26 cellular contexts compared by ENCODE assay signal in genomic region chr3:184059424-184059823, GRCh38. TPM values are rescaled to one million over a fixed set of nuclear protein-coding genes. Genes with fewer than 3 reads are reported as not detected.
"Had no signal": no experiment of that assay in that cellular context is flagged by ENCODE, and none has a peak within 500 bp of the region (broad histone marks: within the 10 kb centered on the region; RNA-seq: fewer than 3 reads in every experiment).

No MANE protein-coding gene starts in this region.

- ATAC-seq: activated T-cell treated with anti-CD3 and anti-CD28 coated beads, Interleukin-2, amount 50 U/mL, for 72 hours; body of pancreas; PC-3; T-helper 17 cell had no signal

- H3K27ac Mint-ChIP-seq: activated B cell treated with CpG ODN at 0.5 μM for 24 hours; activated CD4-positive, alpha-beta memory T cell treated with anti-CD3 and anti-CD28 coated beads, Interleukin-2, amount 10 ng/mL, durations not matched to agents 7 days and 5 days; activated T-cell treated with anti-CD3 and anti-CD28 coated beads, Interleukin-2, amount 50 U/mL, for 72 hours; activated T-helper 2 cell treated with anti-CD3 and anti-CD28 coated beads, Interferon-gamma antibody, Interleukin-2, Interleukin-4, amounts not matched to agents 10 μg/mL and 5 μg/mL and 100 μg/mL, durations not matched to agents 14 hours and 24 hours and 36 hours; T-helper 17 cell had no signal

- H3K4me1 ChIP-seq: ascending aorta, body of pancreas had no signal

- H3K4me3 Mint-ChIP-seq: activated B cell treated with CpG ODN at 0.5 μM for 24 hours; activated CD4-positive, alpha-beta memory T cell treated with anti-CD3 and anti-CD28 coated beads, Interleukin-2, amount 10 ng/mL, durations not matched to agents 7 days and 5 days; activated T-cell treated with anti-CD3 and anti-CD28 coated beads, Interleukin-2, amount 50 U/mL, for 72 hours; T-helper 17 cell had no signal

- H3K4me3 ChIP-seq: ascending aorta, body of pancreas had no signal

- H3K27ac ChIP-seq: ascending aorta, body of pancreas had no signal

- H3K4me1 Mint-ChIP-seq: activated B cell treated with CpG ODN at 0.5 μM for 24 hours; activated CD4-positive, alpha-beta memory T cell treated with anti-CD3 and anti-CD28 coated beads, Interleukin-2, amount 10 ng/mL, durations not matched to agents 7 days and 5 days; T-helper 17 cell had no signal

- H3K9me3 ChIP-seq: ascending aorta, body of pancreas had no signal

- H3K36me3 ChIP-seq: ascending aorta had no signal

- H3K9me3 Mint-ChIP-seq: activated B cell treated with CpG ODN at 0.5 μM for 24 hours; activated CD4-positive, alpha-beta memory T cell treated with anti-CD3 and anti-CD28 coated beads, Interleukin-2, amount 10 ng/mL, durations not matched to agents 7 days and 5 days; activated T-cell treated with anti-CD3 and anti-CD28 coated beads, Interleukin-2, amount 50 U/mL, for 72 hours; activated T-helper 2 cell treated with anti-CD3 and anti-CD28 coated beads, Interferon-gamma antibody, Interleukin-2, Interleukin-4, amounts not matched to agents 10 μg/mL and 5 μg/mL and 100 μg/mL, durations not matched to agents 14 hours and 24 hours and 36 hours had no signal

- DNase-seq: activated B cell treated with CpG ODN at 0.5 μM for 24 hours; activated CD4-positive, alpha-beta memory T cell treated with anti-CD3 and anti-CD28 coated beads, Interleukin-2, amount 10 ng/mL, durations not matched to agents 7 days and 5 days; activated CD4-positive, alpha-beta T cell treated with anti-CD3 and anti-CD28 coated beads, Interleukin-2, amount 50 U/mL, for 1 hour; activated gamma-delta T cell treated with Interleukin-2 at 50 U/mL for 16 hours; activated naive CD4-positive, alpha-beta T cell treated with anti-CD3 and anti-CD28 coated beads, Interleukin-2, amount 50 U/mL, for 16 hours; activated T-cell treated with anti-CD3 and anti-CD28 coated beads, Interleukin-2, amount 50 U/mL, for 72 hours; body of pancreas; central memory CD4-positive, alpha-beta T cell; cortex of kidney; Kasumi-1; NCI-H1105 treated with DMSO at 0.1 percent for 48 hours; NCI-H1436 treated with DMSO at 0.1 percent for 48 hours; NCI-H1930; NCI-H2171; NCI-H2227 treated with DMSO at 0.1 percent for 48 hours; NCI-H526; NCI-H82; PC-3; SIG-M5; T-helper 17 cell; T-helper 9 cell had no signal

- H3K27me3 ChIP-seq: ascending aorta, body of pancreas had no signal

RNA-seq across cellular contexts. Expression of gene HTR3C, which starts 6.6 kb away (rescaled TPM):
- total RNA-seq: activated B cell treated with CpG ODN at 0.5 μM for 24 hours; activated CD4-positive, alpha-beta memory T cell treated with anti-CD3 and anti-CD28 coated beads, Interleukin-2, amount 10 ng/mL, durations not matched to agents 7 days and 5 days; activated CD8-positive, alpha-beta memory T cell treated with anti-CD3 and anti-CD28 coated beads for 36 hours; activated T-cell treated with anti-CD3 and anti-CD28 coated beads, Interleukin-2, amount 50 U/mL, for 72 hours; activated T-helper 2 cell treated with anti-CD3 and anti-CD28 coated beads, Interferon-gamma antibody, Interleukin-2, Interleukin-4, amounts not matched to agents 10 μg/mL and 5 μg/mL and 100 μg/mL, durations not matched to agents 14 hours and 24 hours and 36 hours; ascending aorta; body of pancreas; bronchial epithelial cell; NCI-H460; PC-3; T-helper 17 cell had no signal

RNA-seq across cellular contexts. Expression of gene HTR3D, which starts 27.9 kb away (rescaled TPM):
- total RNA-seq: activated B cell treated with CpG ODN at 0.5 μM for 24 hours; activated CD4-positive, alpha-beta memory T cell treated with anti-CD3 and anti-CD28 coated beads, Interleukin-2, amount 10 ng/mL, durations not matched to agents 7 days and 5 days; activated CD8-positive, alpha-beta memory T cell treated with anti-CD3 and anti-CD28 coated beads for 36 hours; activated T-cell treated with anti-CD3 and anti-CD28 coated beads, Interleukin-2, amount 50 U/mL, for 72 hours; activated T-helper 2 cell treated with anti-CD3 and anti-CD28 coated beads, Interferon-gamma antibody, Interleukin-2, Interleukin-4, amounts not matched to agents 10 μg/mL and 5 μg/mL and 100 μg/mL, durations not matched to agents 14 hours and 24 hours and 36 hours; ascending aorta; body of pancreas; bronchial epithelial cell; NCI-H460; PC-3; T-helper 17 cell had no signal

RNA-seq across cellular contexts. Expression of gene HTR3E, which starts 37.4 kb away (rescaled TPM):
- total RNA-seq: activated B cell treated with CpG ODN at 0.5 μM for 24 hours; activated CD4-positive, alpha-beta memory T cell treated with anti-CD3 and anti-CD28 coated beads, Interleukin-2, amount 10 ng/mL, durations not matched to agents 7 days and 5 days; activated CD8-positive, alpha-beta memory T cell treated with anti-CD3 and anti-CD28 coated beads for 36 hours; activated T-cell treated with anti-CD3 and anti-CD28 coated beads, Interleukin-2, amount 50 U/mL, for 72 hours; activated T-helper 2 cell treated with anti-CD3 and anti-CD28 coated beads, Interferon-gamma antibody, Interleukin-2, Interleukin-4, amounts not matched to agents 10 μg/mL and 5 μg/mL and 100 μg/mL, durations not matched to agents 14 hours and 24 hours and 36 hours; ascending aorta; body of pancreas; bronchial epithelial cell; NCI-H460; PC-3; T-helper 17 cell had no signal
